In the genomic region with DNA sequence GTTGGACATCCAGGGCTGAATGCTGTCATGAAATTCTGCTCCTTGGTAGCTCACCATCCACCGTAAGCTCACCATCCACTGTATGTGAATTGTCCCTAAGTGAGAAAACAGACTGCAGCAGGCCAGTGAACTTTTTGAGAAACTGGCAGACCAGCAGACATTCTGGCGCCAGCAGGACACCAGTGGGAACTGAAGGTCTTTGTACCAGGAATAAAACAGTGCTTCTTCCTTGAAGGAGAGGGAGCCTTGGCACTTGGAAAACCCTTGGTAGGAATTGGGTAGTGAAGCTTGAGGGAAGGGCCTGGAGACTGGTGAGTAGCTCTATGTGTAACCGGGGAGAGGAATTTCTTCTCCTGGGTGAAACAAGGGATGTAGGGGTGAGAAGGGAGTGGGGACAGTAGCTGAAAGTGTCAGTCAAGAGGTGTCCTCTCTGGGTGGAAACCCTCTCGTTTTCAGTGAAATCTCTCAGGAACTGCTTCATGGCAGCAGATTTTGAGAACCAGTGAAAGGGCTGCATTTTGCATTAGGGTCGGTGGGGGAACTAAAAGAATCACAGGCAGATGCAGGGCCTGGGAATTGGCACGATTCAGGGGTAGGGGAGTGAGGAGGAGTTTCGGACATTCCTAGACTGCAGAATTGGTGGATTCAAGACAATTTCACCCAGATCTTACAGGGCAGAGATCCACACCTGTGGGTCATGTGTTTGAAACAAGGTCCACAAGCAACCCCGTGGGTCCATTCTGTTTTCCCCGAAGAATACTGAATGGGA, we compare ENCODE assay signal across 10 cellular contexts.
A peak's percentile ranks its signal among the peaks of the same experiment; 100 is the strongest.
DNase-seq lines count a peak whose midpoint lies in the region; ATAC-seq, FAIRE-seq and TF ChIP-seq lines count a peak whose summit lies in the region.
"Had no signal": no experiment of that assay in that cellular context is flagged by ENCODE, and none has a peak within 500 bp of the region (broad histone marks: within the 10 kb centered on the region; RNA-seq: fewer than 3 reads in every experiment).

No MANE protein-coding gene starts in this region.

- H3K56ac ChIP-seq in mesendoderm (ENCODE audit: low read length): peak overlapping the region; percentile 75

- H4K5ac ChIP-seq in mesendoderm (ENCODE audit: low read length): no peak overlapping the region

- no CpG with 5 or more reads among the region's 9 CpGs for WGBS in mesendoderm (ENCODE audit: extremely low coverage, insufficient coverage, low lambda C conversion rate)
- 66% methylated on average over 9 of the region's 9 CpGs for WGBS in thymus

- H3K36me3 ChIP-seq in astrocyte (ENCODE audit: insufficient read depth, low read length) (no peaks in the 10 kb centered on the region), mesendoderm (ENCODE audit: control insufficient read depth, insufficient read depth, low read length) (no peaks in the 10 kb centered on the region), thymus (ENCODE audit: control insufficient read depth, insufficient read depth) (no peaks in the 10 kb centered on the region)

- no peak overlapping the region for H3K4ac ChIP-seq in mesendoderm (ENCODE audit: low read depth, low read length)

- CTCF ChIA-PET in RWPE1 (lab: Yijun Ruan, JAX): no interaction called here

- H3K4me2 ChIP-seq in astrocyte (ENCODE audit: low read length) (peak overlapping the region; percentile 95), mesendoderm (ENCODE audit: low read length) (peak overlapping the region; percentile 81)

- TF ChIP-seq CTCF in astrocyte (IDR thresholded peaks at IDR 0.05; ENCODE audit: insufficient read depth, low read depth, low read length) (no peak), GM20000 (IDR thresholded peaks at IDR 0.05; ENCODE audit: extremely low read depth, missing control alignments) (no peak), RWPE1 (conservative IDR thresholded peaks at IDR 0.05; ENCODE audit: low read depth) (no peak)

- H3K9ac ChIP-seq in astrocyte (ENCODE audit: low read length) (peak overlapping the region; percentile 32), mesendoderm (ENCODE audit: low read length) (peak overlapping the region; percentile 5)

- ATAC-seq in activated naive CD4-positive, alpha-beta T cell treated with anti-CD3 and anti-CD28 coated beads, Interleukin-2, amount 50 U/mL, for 72 hours: no peak
- ATAC-seq in GM18858 (IDR thresholded peaks at IDR 0.05; ENCODE audit: unreplicated experiment): no peak

- peak overlapping the region; percentile 14 for H2AFZ ChIP-seq in astrocyte (ENCODE audit: low read depth, low read length)

- no peak overlapping the region for H3K27ac ChIP-seq in astrocyte (ENCODE audit: low read depth, low read length)
- H3K27ac ChIP-seq in mesendoderm (ENCODE audit: low read depth, low read length): no peak overlapping the region
- H3K27ac ChIP-seq in thymus (ENCODE audit: low read depth): no peak overlapping the region
- no peak overlapping the region for H3K27ac ChIP-seq in RWPE1

- H4K8ac ChIP-seq in mesendoderm (ENCODE audit: low read depth, low read length): no peak overlapping the region

- no peak for DNase-seq in activated naive CD4-positive, alpha-beta T cell treated with anti-CD3 and anti-CD28 coated beads, Interleukin-2, amount 50 U/mL, for 72 hours (ENCODE audit: low spot score in 2 of 2)
- DNase-seq in astrocyte (ENCODE audit: low read depth) (no peak), mesendoderm (peak; percentile 34), GM20000 (ENCODE audit: low spot score) (no peak), RWPE1 (ENCODE audit: low spot score) (no peak)
- DNase-seq: activated CD4-positive, CD25-positive, alpha-beta regulatory T cell; DMS 273 treated with DMSO at 0.1 percent for 48 hours had no signal

- H3K9me3 Mint-ChIP-seq in activated naive CD4-positive, alpha-beta T cell treated with anti-CD3 and anti-CD28 coated beads, Interleukin-2, amount 50 U/mL, for 24 hours: no peaks in the 10 kb centered on the region
- no peaks in the 10 kb centered on the region for H3K9me3 Mint-ChIP-seq in activated naive CD4-positive, alpha-beta T cell treated with anti-CD3 and anti-CD28 coated beads, Interleukin-2, amount 50 U/mL, for 72 hours
- no peaks in the 10 kb centered on the region for H3K9me3 Mint-ChIP-seq in astrocyte (ENCODE audit: unreplicated experiment)

- no peak overlapping the region for H2BK120ac ChIP-seq in mesendoderm (ENCODE audit: low read depth, low read length)

- H3K23ac ChIP-seq in mesendoderm (ENCODE audit: low read length): no peak overlapping the region

- H2BK5ac ChIP-seq in mesendoderm (ENCODE audit: low read length): no peak overlapping the region

- H3K4me3 ChIP-seq in astrocyte (ENCODE audit: insufficient read depth, low read depth, low read length) (peak overlapping the region; percentile 65), mesendoderm (ENCODE audit: low read length) (no peak overlapping the region), thymus (ENCODE audit: low read length) (peak overlapping the region; percentile 46)

- no peaks in the 10 kb centered on the region for H3K79me1 ChIP-seq in mesendoderm (ENCODE audit: low read length)

- peak overlapping the region; percentile 88 for H3K4me3 Mint-ChIP-seq in activated naive CD4-positive, alpha-beta T cell treated with anti-CD3 and anti-CD28 coated beads, Interleukin-2, amount 50 U/mL, for 24 hours
- peak overlapping the region; percentile 83 for H3K4me3 Mint-ChIP-seq in astrocyte (ENCODE audit: unreplicated experiment)

- no peaks in the 10 kb centered on the region for H3K36me3 Mint-ChIP-seq in activated naive CD4-positive, alpha-beta T cell treated with anti-CD3 and anti-CD28 coated beads, Interleukin-2, amount 50 U/mL, for 24 hours
- H3K36me3 Mint-ChIP-seq in activated naive CD4-positive, alpha-beta T cell treated with anti-CD3 and anti-CD28 coated beads, Interleukin-2, amount 50 U/mL, for 72 hours: peaks cover 0 to 9% of the 10 kb centered on the region in 2 donors
- H3K36me3 Mint-ChIP-seq in astrocyte (ENCODE audit: low read depth, unreplicated experiment): no peaks in the 10 kb centered on the region

- H3K9me3 ChIP-seq in astrocyte (ENCODE audit: insufficient read depth, low read depth, low read length) (no peaks in the 10 kb centered on the region), thymus (ENCODE audit: control insufficient read depth) (no peaks in the 10 kb centered on the region)

- FAIRE-seq in astrocyte (lab: Jason Lieb, UNC): no peak

- H2BK15ac ChIP-seq in mesendoderm (replicated peaks; ENCODE audit: low read depth): peak overlapping the region; percentile 28

- no peaks in the 10 kb centered on the region for H3K79me2 ChIP-seq in astrocyte (ENCODE audit: insufficient read depth, low read length)
- H3K79me2 ChIP-seq in mesendoderm (ENCODE audit: control insufficient read depth, insufficient read depth, low read length): no peaks in the 10 kb centered on the region

- peak overlapping the region; percentile 43 for H3K27ac Mint-ChIP-seq in activated naive CD4-positive, alpha-beta T cell treated with anti-CD3 and anti-CD28 coated beads, Interleukin-2, amount 50 U/mL, for 24 hours
- no peak overlapping the region for H3K27ac Mint-ChIP-seq in activated naive CD4-positive, alpha-beta T cell treated with anti-CD3 and anti-CD28 coated beads, Interleukin-2, amount 50 U/mL, for 72 hours
- H3K27ac Mint-ChIP-seq in astrocyte (ENCODE audit: unreplicated experiment): peak overlapping the region; percentile 12

- H3K4me1 Mint-ChIP-seq in activated naive CD4-positive, alpha-beta T cell treated with anti-CD3 and anti-CD28 coated beads, Interleukin-2, amount 50 U/mL, for 24 hours: peaks cover 44% of the 10 kb centered on the region
- H3K4me1 Mint-ChIP-seq in astrocyte (ENCODE audit: low read depth, unreplicated experiment): peaks cover 17% of the 10 kb centered on the region

- no peak overlapping the region for H2AK5ac ChIP-seq in mesendoderm (ENCODE audit: low read length)

- peaks cover 10% of the 10 kb centered on the region for H3K27me3 ChIP-seq in astrocyte (ENCODE audit: insufficient read depth, low read length)
- no peaks in the 10 kb centered on the region for H3K27me3 ChIP-seq in mesendoderm (ENCODE audit: insufficient read depth, low read length, poor library complexity)
- H3K27me3 ChIP-seq in thymus (ENCODE audit: control insufficient read depth, insufficient read depth): no peaks in the 10 kb centered on the region

- H3K4me1 ChIP-seq in astrocyte (ENCODE audit: insufficient read depth, low read length) (peaks cover 25% of the 10 kb centered on the region), mesendoderm (ENCODE audit: control insufficient read depth, low read depth, low read length) (peaks cover 11% of the 10 kb centered on the region), thymus (ENCODE audit: control insufficient read depth, insufficient read depth, low read length) (peaks cover 16% of the 10 kb centered on the region)

- H3K27me3 Mint-ChIP-seq in activated naive CD4-positive, alpha-beta T cell treated with anti-CD3 and anti-CD28 coated beads, Interleukin-2, amount 50 U/mL, for 24 hours: peaks cover 11% of the 10 kb centered on the region
- peaks cover 31% of the 10 kb centered on the region for H3K27me3 Mint-ChIP-seq in astrocyte (ENCODE audit: low read depth, unreplicated experiment)

- POLR2A ChIA-PET in RWPE1 (lab: Yijun Ruan, JAX; ENCODE audit: low non-redundant PET): no interaction called here

- no peaks in the 10 kb centered on the region for H4K20me1 ChIP-seq in astrocyte (ENCODE audit: insufficient read depth, low read length)

- H3K18ac ChIP-seq in mesendoderm (ENCODE audit: low read length): peak overlapping the region; percentile 82

Comparison
In these comparisons a context has a peak if more than half of its experiments do, and no peak if none do; other contexts are left out.
1. H3K27ac Mint-ChIP-seq: peak in activated naive CD4-positive, alpha-beta T cell treated with anti-CD3 and anti-CD28 coated beads, Interleukin-2, amount 50 U/mL, for 24 hours (single experiment) and astrocyte (single experiment); none in activated naive CD4-positive, alpha-beta T cell treated with anti-CD3 and anti-CD28 coated beads, Interleukin-2, amount 50 U/mL, for 72 hours (0 of 2).